In genomic region chr3:170531054-170531453, GRCh38 we compare ENCODE assay signal across 27 cellular contexts. TPM values are rescaled to one million over a fixed set of nuclear protein-coding genes. Genes with fewer than 3 reads are reported as not detected.
"Had no signal": no experiment of that assay in that cellular context is flagged by ENCODE, and none has a peak within 500 bp of the region (broad histone marks: within the 10 kb centered on the region; RNA-seq: fewer than 3 reads in every experiment).

No MANE protein-coding gene starts in this region.

- H3K4me3 Mint-ChIP-seq: activated CD4-positive, alpha-beta memory T cell treated with anti-CD3 and anti-CD28 coated beads, Interleukin-2, amount 10 ng/mL, durations not matched to agents 7 days and 5 days; activated naive CD4-positive, alpha-beta T cell treated with anti-CD3 and anti-CD28 coated beads, Interleukin-2, amount 10 ng/mL, durations not matched to agents 7 days and 5 days; activated T-helper 17 cell treated with anti-CD3 and anti-CD28 coated beads, Interleukin-2, amount 50 U/mL, for 72 hours had no signal

- H3K36me3 ChIP-seq: ascending aorta had no signal

- H3K9me3 Mint-ChIP-seq: activated CD4-positive, alpha-beta memory T cell treated with anti-CD3 and anti-CD28 coated beads, Interleukin-2, amount 10 ng/mL, durations not matched to agents 7 days and 5 days; activated naive CD4-positive, alpha-beta T cell treated with anti-CD3 and anti-CD28 coated beads, Interleukin-2, amount 10 ng/mL, durations not matched to agents 7 days and 5 days; activated T-helper 17 cell treated with anti-CD3 and anti-CD28 coated beads, Interleukin-2, amount 50 U/mL, for 72 hours had no signal

- H3K36me3 Mint-ChIP-seq: activated naive CD4-positive, alpha-beta T cell treated with anti-CD3 and anti-CD28 coated beads, Interleukin-2, amount 10 ng/mL, durations not matched to agents 7 days and 5 days had no signal

- ATAC-seq: activated T-helper 17 cell treated with anti-CD3 and anti-CD28 coated beads, Interleukin-2, amount 50 U/mL, for 72 hours; body of pancreas; HepG2; Panc1 had no signal

- H3K4me1 Mint-ChIP-seq: activated CD4-positive, alpha-beta memory T cell treated with anti-CD3 and anti-CD28 coated beads, Interleukin-2, amount 10 ng/mL, durations not matched to agents 7 days and 5 days; activated naive CD4-positive, alpha-beta T cell treated with anti-CD3 and anti-CD28 coated beads, Interleukin-2, amount 10 ng/mL, durations not matched to agents 7 days and 5 days; activated T-helper 17 cell treated with anti-CD3 and anti-CD28 coated beads, Interleukin-2, amount 50 U/mL, for 72 hours had no signal

- H3K9me3 ChIP-seq: ascending aorta, body of pancreas had no signal

- H3K27ac Mint-ChIP-seq: activated CD4-positive, alpha-beta memory T cell treated with anti-CD3 and anti-CD28 coated beads, Interleukin-2, amount 10 ng/mL, durations not matched to agents 7 days and 5 days; activated naive CD4-positive, alpha-beta T cell treated with anti-CD3 and anti-CD28 coated beads, Interleukin-2, amount 10 ng/mL, durations not matched to agents 7 days and 5 days; activated T-helper 17 cell treated with anti-CD3 and anti-CD28 coated beads, Interleukin-2, amount 50 U/mL, for 72 hours had no signal

- H3K27me3 ChIP-seq: ascending aorta, body of pancreas had no signal

- H3K4me1 ChIP-seq: ascending aorta, body of pancreas had no signal

- H3K27ac ChIP-seq: ascending aorta, body of pancreas, SK-N-MC, VCaP had no signal

- DNase-seq: activated CD4-positive, alpha-beta memory T cell treated with anti-CD3 and anti-CD28 coated beads, Interleukin-2, amount 10 ng/mL, durations not matched to agents 7 days and 5 days; activated CD4-positive, alpha-beta T cell treated with anti-CD3 and anti-CD28 coated beads, Interleukin-2, amount 50 U/mL, for 1 hour; activated CD4-positive, CD25-positive, alpha-beta regulatory T cell; activated gamma-delta T cell; activated naive CD4-positive, alpha-beta T cell treated with anti-CD3 and anti-CD28 coated beads, Interleukin-2, amount 10 ng/mL, durations not matched to agents 7 days and 5 days; activated T-cell treated with anti-CD3 and anti-CD28 coated beads for 4 hours; activated T-cell treated with anti-CD3 and anti-CD28 coated beads, Interleukin-2, amount 50 U/mL, for 48 hours; amniotic stem cell; body of pancreas; MM.1S; NCI-H1105; NCI-H1694 treated with DMSO at 0.1 percent for 48 hours; NCI-H2029 treated with DMSO at 0.1 percent for 48 hours; NCI-H510A treated with DMSO at 0.1 percent for 48 hours; NK-92 treated with Interleukin-12 subunit alpha and Interleukin-12 subunit beta, amount 100 ng/mL, for 24 hours; OCI-M1; RPMI8226; T-helper 1 cell had no signal

- H3K4me3 ChIP-seq: ascending aorta, body of pancreas, SK-N-MC had no signal

RNA-seq across cellular contexts. Expression of gene SLC7A14, which starts 54.8 kb away (rescaled TPM):
- total RNA-seq: activated CD4-positive, alpha-beta memory T cell treated with anti-CD3 and anti-CD28 coated beads, Interleukin-2, amount 10 ng/mL, durations not matched to agents 7 days and 5 days; activated CD8-positive, alpha-beta memory T cell treated with anti-CD3 and anti-CD28 coated beads for 36 hours; activated T-helper 17 cell treated with anti-CD3 and anti-CD28 coated beads, Interleukin-2, amount 50 U/mL, for 72 hours; ascending aorta; HepG2; Right ventricle myocardium inferior; T-helper 2 cell treated with Interferon-gamma antibody and Interleukin-4, amounts not matched to agents 100 ng/mL and 5 ng/mL, for 36 hours had no signal
